ENCODE assay signal across 8 cellular contexts in genomic region chr3:129650256-129650872, GRCh38. TPM values are rescaled to one million over a fixed set of nuclear protein-coding genes. Genes with fewer than 3 reads are reported as not detected.
DNase-seq lines count a peak whose midpoint lies in the region; ATAC-seq and TF ChIP-seq lines count a peak whose summit lies in the region.

No MANE protein-coding gene starts in this region.

- H3K27me3 Mint-ChIP-seq in activated naive CD8-positive, alpha-beta T cell treated with anti-CD3 and anti-CD28 coated beads for 36 hours: no peaks in the 10 kb centered on the region

- 29 to 41% (median 35%) methylated on average over 7 of the region's 7 CpGs for WGBS in heart left ventricle, 4 donors

- TF ChIP-seq CTCF in HL-60 (IDR thresholded peaks at IDR 0.05; ENCODE audit: insufficient read depth, low read length) (peak; percentile 60), heart left ventricle (IDR thresholded peaks at IDR 0.05) (peak; percentile 47 to 82 (median 74))

- peaks cover 1% of the 10 kb centered on the region for H3K36me3 Mint-ChIP-seq in activated naive CD8-positive, alpha-beta T cell treated with anti-CD3 and anti-CD28 coated beads for 36 hours

- H3K27ac ChIP-seq in HL-60 (replicated peaks): no peak overlapping the region
- peak overlapping the region; percentile 76; the same call in 1 of the 2 replicates for H3K27ac ChIP-seq in SJCRH30
- no peak overlapping the region for H3K27ac ChIP-seq in heart left ventricle

- H3K4me1 Mint-ChIP-seq in activated naive CD8-positive, alpha-beta T cell treated with anti-CD3 and anti-CD28 coated beads for 36 hours: peaks cover 2% of the 10 kb centered on the region

- no peak overlapping the region for H3K27ac Mint-ChIP-seq in activated naive CD8-positive, alpha-beta T cell treated with anti-CD3 and anti-CD28 coated beads for 36 hours

- H3K36me3 ChIP-seq in SJCRH30 (peaks cover 14% of the 10 kb centered on the region; the same call in 1 of the 2 replicates), heart left ventricle (peaks cover 0 to 41% (median 21%) of the 10 kb centered on the region in 9 donors)

- H3K4me1 ChIP-seq in SJCRH30 (peaks cover 35% of the 10 kb centered on the region), heart left ventricle (peaks cover 0 to 27% (median 15%) of the 10 kb centered on the region in 12 donors)

- no peak for TF ChIP-seq POLR2A in heart left ventricle (IDR thresholded peaks at IDR 0.05)

- H3K27me3 ChIP-seq in HL-60 (ENCODE audit: insufficient read depth, poor library complexity, severe bottlenecking): no peaks in the 10 kb centered on the region
- H3K27me3 ChIP-seq in SJCRH30: no peaks in the 10 kb centered on the region
- H3K27me3 ChIP-seq in heart left ventricle: no peaks in the 10 kb centered on the region

- H3K9me3 ChIP-seq in SJCRH30 (replicated peaks) (no peaks in the 10 kb centered on the region), heart left ventricle (no peaks in the 10 kb centered on the region)

- H3K9me3 Mint-ChIP-seq in activated naive CD8-positive, alpha-beta T cell treated with anti-CD3 and anti-CD28 coated beads for 36 hours: no peaks in the 10 kb centered on the region

- H3K4me3 ChIP-seq in HL-60 (replicated peaks; ENCODE audit: insufficient read depth, low read length) (no peak overlapping the region), SJCRH30 (no peak overlapping the region), heart left ventricle (no peak overlapping the region)

- no peak overlapping the region for H3K4me3 Mint-ChIP-seq in activated naive CD8-positive, alpha-beta T cell treated with anti-CD3 and anti-CD28 coated beads for 36 hours

- ATAC-seq in heart left ventricle (peak in 3 of 4 donors; percentile 68 to 84 (median 80)), GM21619 (IDR thresholded peaks at IDR 0.05; ENCODE audit: unreplicated experiment) (no peak), HG02763 (IDR thresholded peaks at IDR 0.05; ENCODE audit: unreplicated experiment) (no peak)

- DNase-seq in COLO829 (ENCODE audit: low spot score) (peak; percentile 61), HL-60 (ENCODE audit: low read depth in 1 of 2, low spot score in 1 of 2) (peak in 1 of 2 experiments; percentile 62), SJCRH30 (peak; percentile 48 to 60), heart left ventricle (peak in 4 of 5 donors; percentile 45 to 73 (median 64)), putamen (ENCODE audit: low spot score) (peak; percentile 78)
- DNase-seq in activated naive CD8-positive, alpha-beta T cell treated with anti-CD3 and anti-CD28 coated beads for 36 hours: peak; percentile 51

- intact Hi-C loops in heart left ventricle (cut with DNase I): loop anchor here (1.0 to 5.0 kb wide), 7 partner anchors 172 to 287 kb away; no protein-coding TSS in a partner anchor

RNA-seq across cellular contexts. Expression of gene PLXND1, which starts 43.9 kb away (rescaled TPM):
- total RNA-seq in SJCRH30 (2014; rRNA removed; shearing (Covaris generic)): 91.1 and 95.8 TPM in 2 replicates
- total RNA-seq in activated naive CD8-positive, alpha-beta T cell treated with anti-CD3 and anti-CD28 coated beads for 36 hours: 1 to 10 TPM; 1.5 to 1.6 TPM
- total RNA-seq in heart left ventricle: 100 to 1,000 TPM in 2 of 9 donors, 10 to 100 TPM in 7; 40.8 to 218 (median 64.9) TPM
- 10 to 100 TPM; 66.4 to 67.3 TPM for polyA plus RNA-seq in heart left ventricle

Comparison
In these comparisons a context has a peak if more than half of its experiments do, and no peak if none do; other contexts are left out.
1. ATAC-seq: peak in heart left ventricle (3 of 4); none in GM21619 (single experiment) and HG02763 (single experiment).
2. RNA of gene PLXND1, which starts 43.9 kb away (total RNA-seq): 91.1 to 95.8 TPM in SJCRH30 and 40.8 to 218 TPM in heart left ventricle; 1.5 to 1.6 TPM in activated naive CD8-positive, alpha-beta T cell treated with anti-CD3 and anti-CD28 coated beads for 36 hours; every median in the first group is over 10 times any median in the second.